ENCODE assay signal across 8 cellular contexts in genomic region chr9:121466142-121466541, GRCh38. TPM values are rescaled to one million over a fixed set of nuclear protein-coding genes. Genes with fewer than 3 reads are reported as not detected.
"Had no signal": no experiment of that assay in that cellular context is flagged by ENCODE, and none has a peak within 500 bp of the region (broad histone marks: within the 10 kb centered on the region; RNA-seq: fewer than 3 reads in every experiment).

No MANE protein-coding gene starts in this region.

- H3K4me1 Mint-ChIP-seq: IgD-negative memory B cell had no signal

- DNase-seq: IMR-90, KBM-7 had no signal

- ATAC-seq: HepG2, K562 had no signal

- H3K27ac Mint-ChIP-seq: IgD-negative memory B cell had no signal

- H3K36me3 Mint-ChIP-seq: IgD-negative memory B cell had no signal

- H3K9me3 Mint-ChIP-seq: IgD-negative memory B cell had no signal

- H3K4me3 ChIP-seq: K562 had no signal

- H3K4me3 Mint-ChIP-seq: IgD-negative memory B cell had no signal

- H3K27ac ChIP-seq: HL-60 had no signal

RNA-seq across cellular contexts. Expression of gene GGTA1, which starts 33.5 kb away (rescaled TPM):
- total RNA-seq: HepG2, HT-29, HT1080, IMR-90, K562 had no signal
